ENCODE assay signal across 8 cellular contexts in genomic region chr17:7561589-7562207, GRCh38. TPM values are rescaled to one million over a fixed set of nuclear protein-coding genes. Genes with fewer than 3 reads are reported as not detected.
A peak's percentile ranks its signal among the peaks of the same experiment; 100 is the strongest.
DNase-seq lines count a peak whose midpoint lies in the region; TF ChIP-seq lines count a peak whose summit lies in the region.

TSS of gene SENP3 (plus strand) at chr17:7561919. CDS start at chr17:7563077, 1,158 bp downstream.

- peak within 1 kb of the TSS; percentile 93 for H3K27ac Mint-ChIP-seq in T-helper 2 cell treated with Interferon-gamma antibody and Interleukin-4, amounts not matched to agents 5 μg/mL and 100 μg/mL, for 36 hours

- TF ChIP-seq CTCF in GM10266 (IDR thresholded peaks at IDR 0.05; ENCODE audit: control insufficient read depth, insufficient read depth, low read depth, missing control alignments) = no peak
- no peak for TF ChIP-seq CTCF in right atrium auricular region (IDR thresholded peaks at IDR 0.05)

- H3K4me1 Mint-ChIP-seq in T-helper 2 cell treated with Interferon-gamma antibody and Interleukin-4, amounts not matched to agents 5 μg/mL and 100 μg/mL, for 36 hours (ENCODE audit: low read depth) = peaks cover 33% of the 10 kb centered on the region

- H3K4me3 Mint-ChIP-seq in T-helper 2 cell treated with Interferon-gamma antibody and Interleukin-4, amounts not matched to agents 5 μg/mL and 100 μg/mL, for 36 hours = peak within 1 kb of the TSS; percentile 95

- H3K36me3 ChIP-seq in right atrium auricular region = peaks cover 34% of the 10 kb centered on the region

- peak within 1 kb of the TSS; percentile 86 to 95 for H3K27ac ChIP-seq in right atrium auricular region

- CTCF ChIA-PET in HEK293T (lab: Yijun Ruan, JAX) = interaction anchor here (0.7 to 2.5 kb wide), 10 partner anchors 9 to 205 kb away, joined by 3 to 43 read pairs (median 6); partner anchors contain the start of gene TNFSF12

- H3K4me1 ChIP-seq in right atrium auricular region = peaks cover 0 to 67% of the 10 kb centered on the region in 2 donors

- H3K9me3 ChIP-seq in right atrium auricular region = no peaks in the 10 kb centered on the region

- no peaks in the 10 kb centered on the region for H3K9me3 Mint-ChIP-seq in T-helper 2 cell treated with Interferon-gamma antibody and Interleukin-4, amounts not matched to agents 5 μg/mL and 100 μg/mL, for 36 hours

- POLR2A ChIA-PET in HEK293T (lab: Yijun Ruan, JAX) = interaction anchor here (0.8 to 2.8 kb wide), 18 partner anchors 8 to 516 kb away, joined by 3 to 25 read pairs (median 6); partner anchors contain the start of genes CD68, FXR2, MPDU1 and SLC2A4

- H3K36me3 Mint-ChIP-seq in T-helper 2 cell treated with Interferon-gamma antibody and Interleukin-4, amounts not matched to agents 5 μg/mL and 100 μg/mL, for 36 hours (ENCODE audit: low read depth) = peaks cover 30% of the 10 kb centered on the region

- no peaks in the 10 kb centered on the region for H3K27me3 Mint-ChIP-seq in T-helper 2 cell treated with Interferon-gamma antibody and Interleukin-4, amounts not matched to agents 5 μg/mL and 100 μg/mL, for 36 hours (ENCODE audit: low read depth)

- H3K27me3 ChIP-seq in right atrium auricular region = no peaks in the 10 kb centered on the region

- peak; percentile 99 for DNase-seq in GM10266 (ENCODE audit: extremely low spot score)
- DNase-seq in HEK293T (ENCODE audit: extremely low spot score) = peak; percentile 97
- peak; percentile 70 for DNase-seq in NCI-H1048 (lab: John Stamatoyannopoulos, UW)
- peak; percentile 93 for DNase-seq in T-helper 2 cell treated with Interferon-gamma antibody and Interleukin-4, amounts not matched to agents 5 μg/mL and 100 μg/mL, for 36 hours (ENCODE audit: low spot score)
- peak in 55 of 58 donors; percentile 28 to 92 (median 83) for DNase-seq in anterior cingulate cortex (lab: John Stamatoyannopoulos, UW)
- peak; percentile 86 for DNase-seq in right atrium auricular region (ENCODE audit: low spot score)
- no peak for DNase-seq in pulmonary artery endothelial cell (ENCODE audit: low read depth, low spot score)
- peak; percentile 90 for DNase-seq in ureter (ENCODE audit: low spot score)

- H3K4me3 ChIP-seq in right atrium auricular region = peak within 1 kb of the TSS; percentile 76 to 82

TF ChIP-seq in HEK293T, 16 proteins besides CTCF, POLR2A, EP300 and RAD21:
- peak; percentile 70 for TF ChIP-seq L3MBTL2 (conservative IDR thresholded peaks at IDR 0.05)
- no peak for TF ChIP-seq FOXA1 (IDR thresholded peaks at IDR 0.05)

RNA-seq across cellular contexts. Expression of gene SENP3, which starts in this region (rescaled TPM):
- total RNA-seq in right atrium auricular region (10 to 100 TPM; 45.9 to 56.1 TPM), pulmonary artery endothelial cell (95.6 and 108 TPM in 2 replicates), ureter (43.9 TPM)
